19 cellular contexts compared by ENCODE assay signal in genomic region chr16:15654591-15654990, GRCh38.
"Had no signal": no experiment of that assay in that cellular context is flagged by ENCODE, and none has a peak within 500 bp of the region (broad histone marks: within the 10 kb centered on the region; RNA-seq: fewer than 3 reads in every experiment).

No MANE protein-coding gene starts in this region.

- H3K4me3 Mint-ChIP-seq: neural progenitor cell; stimulated activated effector memory CD8-positive, alpha-beta T cell treated with anti-CD3 and anti-CD28 coated beads, Interleukin-12 subunit alpha, Interleukin-12 subunit beta, amount 100 ng/mL, for 72 hours had no signal

- H3K36me3 ChIP-seq: gastrocnemius medialis, neural progenitor cell, ovary, right atrium auricular region, tibial artery, uterus had no signal

- H2AFZ ChIP-seq: neural progenitor cell had no signal

- H3K4me3 ChIP-seq: gastrocnemius medialis, heart right ventricle, neural progenitor cell, ovary, right atrium auricular region, tibial artery, upper lobe of left lung, uterus had no signal

- H3K27ac ChIP-seq: gastrocnemius medialis, neural progenitor cell, ovary, right atrium auricular region, tibial artery, upper lobe of left lung, uterus had no signal

- H3K27ac Mint-ChIP-seq: neural progenitor cell; stimulated activated effector memory CD8-positive, alpha-beta T cell treated with anti-CD3 and anti-CD28 coated beads, Interleukin-12 subunit alpha, Interleukin-12 subunit beta, amount 100 ng/mL, for 72 hours had no signal

- H3K9me3 ChIP-seq: gastrocnemius medialis, heart right ventricle, ovary, right atrium auricular region, tibial artery, upper lobe of left lung, uterus had no signal

- H3K9me3 Mint-ChIP-seq: neural progenitor cell; stimulated activated effector memory CD8-positive, alpha-beta T cell treated with anti-CD3 and anti-CD28 coated beads, Interleukin-12 subunit alpha, Interleukin-12 subunit beta, amount 100 ng/mL, for 72 hours had no signal

- H3K4me2 ChIP-seq: neural progenitor cell had no signal

- H3K27me3 ChIP-seq: gastrocnemius medialis, heart right ventricle, neural progenitor cell, ovary, right atrium auricular region, tibial artery, upper lobe of left lung, uterus had no signal

- ATAC-seq: gastrocnemius medialis; heart right ventricle; left lobe of liver; naive thymus-derived CD4-positive, alpha-beta T cell; stimulated activated effector memory CD8-positive, alpha-beta T cell treated with anti-CD3 and anti-CD28 coated beads, Interleukin-12 subunit alpha, Interleukin-12 subunit beta, amount 100 ng/mL, for 72 hours; stimulated activated naive CD8-positive, alpha-beta T cell treated with anti-CD3 and anti-CD28 coated beads, Interleukin-15, Interleukin-2, amounts not matched to agents 100 U/mL and 50 U/mL, for 24 hours had no signal

- H3K9ac ChIP-seq: neural progenitor cell had no signal

- DNase-seq: cortex of kidney; gastrocnemius medialis; heart right ventricle; hypothalamus; islet precursor cell; mammary epithelial cell; naive thymus-derived CD4-positive, alpha-beta T cell; nucleus accumbens; ovary; stimulated activated CD4-positive, alpha-beta T cell treated with anti-CD3 and anti-CD28 coated beads, Interleukin-4, amount 100 ng/mL, for 1 hour; stimulated activated CD8-positive, alpha-beta memory T cell treated with anti-CD3 and anti-CD28 coated beads, Interleukin-4, amount 100 ng/mL, for 48 hours; stimulated activated naive CD8-positive, alpha-beta T cell treated with anti-CD3 and anti-CD28 coated beads, Interleukin-15, Interleukin-2, amounts not matched to agents 100 U/mL and 50 U/mL, for 24 hours; upper lobe of left lung; uterus had no signal

- H3K4me1 ChIP-seq: neural progenitor cell had no signal
